Comparison of ENCODE assay signal across 12 cellular contexts in genomic region chr12:71157601-71158233, GRCh38. TPM values are rescaled to one million over a fixed set of nuclear protein-coding genes. Genes with fewer than 3 reads are reported as not detected.
DNase-seq lines count a peak whose midpoint lies in the region; ATAC-seq and TF ChIP-seq lines count a peak whose summit lies in the region.
"Had no signal": no experiment of that assay in that cellular context is flagged by ENCODE, and none has a peak within 500 bp of the region (broad histone marks: within the 10 kb centered on the region; RNA-seq: fewer than 3 reads in every experiment).

Gene TSPAN8 (minus strand): TSS chr12:71157999. CDS start chr12:71157678, 321 bp downstream.

- CTCF ChIA-PET in T-cell (lab: Charles Lee): no interaction called here

- no peak within 1 kb of the TSS for H3K4me3 Mint-ChIP-seq in stimulated activated memory B cell treated with anti-CD40 and anti-IgM and Interleukin-4, amounts not matched to agents 10 μg/mL and 1 μg/mL and 100 μg/mL, for 72 hours
- H3K4me3 Mint-ChIP-seq in T-cell: no peak within 1 kb of the TSS
- H3K4me3 Mint-ChIP-seq: CD8-positive, alpha-beta memory T cell had no signal

- H3K9me3 Mint-ChIP-seq in stimulated activated memory B cell treated with anti-CD40 and anti-IgM and Interleukin-4, amounts not matched to agents 10 μg/mL and 1 μg/mL and 100 μg/mL, for 72 hours: peaks cover 2% of the 10 kb centered on the region
- peaks cover 0 to 3% (median 0%) of the 10 kb centered on the region in 3 donors for H3K9me3 Mint-ChIP-seq in T-cell

- ATAC-seq in sciatic nerve (peak; percentile 51), T-cell (replicated peaks in 1 of 4) (no peak)
- no peak for ATAC-seq in stimulated activated memory B cell treated with anti-CD40 and anti-IgM and Interleukin-4, amounts not matched to agents 10 μg/mL and 1 μg/mL and 100 μg/mL, for 72 hours

- intact Hi-C loops in sciatic nerve (cut with DNase I): no loop called here

- peak; percentile 84 for DNase-seq in DMS153 treated with DMSO at 0.1 percent for 48 hours (lab: John Stamatoyannopoulos, UW; ENCODE audit: unreplicated experiment)
- DNase-seq in NCI-H524 treated with DMSO at 0.1 percent for 48 hours (lab: John Stamatoyannopoulos, UW): peak; percentile 7
- peak; percentile 32 for DNase-seq in fibroblast of the aortic adventitia (ENCODE audit: low read depth)
- no peak for DNase-seq in sciatic nerve (ENCODE audit: low spot score)
- no peak for DNase-seq in central memory CD4-positive, alpha-beta T cell
- no peak for DNase-seq in T-cell
- no peak for DNase-seq in NCI-H2227 treated with DMSO at 0.1 percent for 48 hours (lab: John Stamatoyannopoulos, UW)
- DNase-seq: activated T-cell treated with anti-CD3 and anti-CD28 coated beads, Interleukin-2, amount 50 U/mL, for 1 hour; caudate nucleus; CD8-positive, alpha-beta memory T cell; Kasumi-1 had no signal

- peak within 1 kb of the TSS; percentile 38 for H3K4me3 ChIP-seq in fibroblast of the aortic adventitia (ENCODE audit: low read depth, low read length)

- H3K4me1 Mint-ChIP-seq in stimulated activated memory B cell treated with anti-CD40 and anti-IgM and Interleukin-4, amounts not matched to agents 10 μg/mL and 1 μg/mL and 100 μg/mL, for 72 hours: no peaks in the 10 kb centered on the region
- no peaks in the 10 kb centered on the region for H3K4me1 Mint-ChIP-seq in T-cell
- H3K4me1 Mint-ChIP-seq: CD8-positive, alpha-beta memory T cell had no signal

- POLR2A ChIA-PET in T-cell (lab: Charles Lee): no interaction called here

- TF ChIP-seq CTCF in fibroblast of the aortic adventitia (IDR thresholded peaks at IDR 0.05; ENCODE audit: insufficient read depth, low read length): no peak

- H3K27ac Mint-ChIP-seq in stimulated activated memory B cell treated with anti-CD40 and anti-IgM and Interleukin-4, amounts not matched to agents 10 μg/mL and 1 μg/mL and 100 μg/mL, for 72 hours: no peak within 1 kb of the TSS
- H3K27ac Mint-ChIP-seq in T-cell: no peak within 1 kb of the TSS
- H3K27ac Mint-ChIP-seq: CD8-positive, alpha-beta memory T cell had no signal

- H3K36me3 Mint-ChIP-seq in stimulated activated memory B cell treated with anti-CD40 and anti-IgM and Interleukin-4, amounts not matched to agents 10 μg/mL and 1 μg/mL and 100 μg/mL, for 72 hours: no peaks in the 10 kb centered on the region
- no peaks in the 10 kb centered on the region for H3K36me3 Mint-ChIP-seq in T-cell
- H3K36me3 Mint-ChIP-seq: CD8-positive, alpha-beta memory T cell had no signal

- no peaks in the 10 kb centered on the region for H3K27me3 Mint-ChIP-seq in stimulated activated memory B cell treated with anti-CD40 and anti-IgM and Interleukin-4, amounts not matched to agents 10 μg/mL and 1 μg/mL and 100 μg/mL, for 72 hours
- no peaks in the 10 kb centered on the region for H3K27me3 Mint-ChIP-seq in T-cell
- H3K27me3 Mint-ChIP-seq: CD8-positive, alpha-beta memory T cell had no signal

RNA-seq across cellular contexts. Expression of gene TSPAN8, which starts in this region (rescaled TPM):
- 7.1 and 15.5 TPM in 2 replicates for total RNA-seq in fibroblast of the aortic adventitia (ENCODE audit: low replicate concordance)
- 76.1 TPM for total RNA-seq in sciatic nerve
- under 1 TPM in 3 of 5 donors, not detected in 2; 0.28 to 0.70 (median 0.30) TPM for total RNA-seq in T-cell
- total RNA-seq: CD8-positive, alpha-beta memory T cell had no signal

Comparison
In these comparisons a context has a peak if more than half of its experiments do, and no peak if none do; other contexts are left out.
1. DNase-seq: peak in DMS153 treated with DMSO at 0.1 percent for 48 hours (single experiment), NCI-H524 treated with DMSO at 0.1 percent for 48 hours (single experiment) and fibroblast of the aortic adventitia (single experiment); none in sciatic nerve (single experiment), central memory CD4-positive, alpha-beta T cell (single experiment), T-cell (0 of 34) and NCI-H2227 treated with DMSO at 0.1 percent for 48 hours (single experiment).